Comparison of ENCODE assay signal across 13 cellular contexts in the genomic region with DNA sequence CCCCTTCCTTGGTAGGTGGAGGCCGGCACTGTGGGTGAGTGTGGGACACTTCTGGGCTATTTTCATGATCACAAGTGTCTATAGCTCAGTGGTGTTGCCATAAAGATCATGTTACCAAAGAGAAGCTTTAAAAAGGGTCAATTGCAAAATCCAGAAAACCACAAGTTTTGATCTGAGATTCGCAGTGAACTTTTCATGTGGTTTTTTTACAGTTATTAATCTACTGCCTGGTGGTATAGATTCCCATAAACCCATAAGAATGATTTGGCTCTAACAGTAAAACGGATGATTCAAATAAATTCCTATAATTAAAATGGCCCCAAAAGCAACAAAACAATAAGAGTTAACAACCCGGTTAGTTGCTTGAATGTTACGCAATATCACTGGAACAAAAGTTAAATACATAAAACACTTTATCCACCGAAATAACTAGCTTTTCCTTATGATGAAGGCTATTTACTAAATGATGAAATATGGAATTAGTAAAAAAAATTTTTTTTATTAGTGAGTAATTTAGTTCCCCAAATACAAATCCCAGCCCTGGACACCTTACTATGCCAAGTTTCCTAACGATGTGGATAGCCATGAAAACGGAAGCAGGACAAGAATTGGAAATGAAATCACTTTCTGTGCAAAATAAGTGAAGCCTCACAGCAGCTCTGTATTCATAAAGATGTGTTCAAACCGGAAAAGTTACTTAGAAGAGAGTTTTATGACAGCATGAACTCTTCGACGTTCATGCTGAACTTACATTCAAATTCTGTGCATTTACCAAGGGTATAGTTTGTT.
DNase-seq lines count a peak whose midpoint lies in the region; ATAC-seq and TF ChIP-seq lines count a peak whose summit lies in the region.
"Had no signal": no experiment of that assay in that cellular context is flagged by ENCODE, and none has a peak within 500 bp of the region (broad histone marks: within the 10 kb centered on the region; RNA-seq: fewer than 3 reads in every experiment).

No MANE protein-coding gene starts in this region.

- DNase-seq in CD1c-positive myeloid dendritic cell (ENCODE audit: extremely low spot score) (peak; percentile 45), M059J (ENCODE audit: low read depth) (peak; percentile 83), neural progenitor cell (ENCODE audit: low spot score) (no peak), mesenteric fat pad (ENCODE audit: low spot score) (no peak), nucleus accumbens (lab: John Stamatoyannopoulos, UW) (no peak)
- no peak for DNase-seq in activated CD4-positive, alpha-beta memory T cell treated with anti-CD3 and anti-CD28 coated beads, Interleukin-2, amount 10 ng/mL, durations not matched to agents 7 days and 5 days
- DNase-seq: activated T-cell treated with anti-CD3 and anti-CD28 coated beads, Interleukin-2, amount 50 U/mL, for 48 hours; NCI-H1092; tibial artery had no signal

- no peak overlapping the region for H3K4me2 ChIP-seq in neural progenitor cell

- no peaks in the 10 kb centered on the region for H3K9me3 Mint-ChIP-seq in neural progenitor cell
- H3K9me3 Mint-ChIP-seq in activated CD4-positive, alpha-beta memory T cell treated with anti-CD3 and anti-CD28 coated beads, Interleukin-2, amount 10 ng/mL, durations not matched to agents 7 days and 5 days = no peaks in the 10 kb centered on the region

- no peaks in the 10 kb centered on the region for H3K27me3 Mint-ChIP-seq in neural progenitor cell (ENCODE audit: insufficient read depth, low read depth)
- no peaks in the 10 kb centered on the region for H3K27me3 Mint-ChIP-seq in activated CD4-positive, alpha-beta memory T cell treated with anti-CD3 and anti-CD28 coated beads, Interleukin-2, amount 10 ng/mL, durations not matched to agents 7 days and 5 days

- no peak for TF ChIP-seq CTCF in neural progenitor cell (IDR thresholded peaks at IDR 0.05)

- no peaks in the 10 kb centered on the region for H4K20me1 ChIP-seq in neural progenitor cell (ENCODE audit: low read depth)

- CTCF ChIA-PET in activated CD4-positive, alpha-beta memory T cell treated with anti-CD3 and anti-CD28 coated beads, Interleukin-2, amount 10 ng/mL, durations not matched to agents 7 days and 5 days (lab: Charles Lee) = no interaction called here

- H3K27me3 ChIP-seq in ectodermal cell (ENCODE audit: control insufficient read depth, insufficient read depth, low read length, poor library complexity, severe bottlenecking) (no peaks in the 10 kb centered on the region), neural progenitor cell (no peaks in the 10 kb centered on the region)
- H3K27me3 ChIP-seq: tibial artery had no signal

- H3F3A ChIP-seq in neural progenitor cell (ENCODE audit: low read depth) = peaks cover 3% of the 10 kb centered on the region

- H3K9ac ChIP-seq in neural progenitor cell = no peak overlapping the region

- H3K27ac ChIP-seq in ectodermal cell (ENCODE audit: insufficient read depth, low read depth, low read length, poor library complexity, severe bottlenecking) = peak overlapping the region; percentile 83
- no peak overlapping the region for H3K27ac ChIP-seq in neural progenitor cell

- H3K4me3 Mint-ChIP-seq in neural progenitor cell = no peak overlapping the region
- no peak overlapping the region for H3K4me3 Mint-ChIP-seq in activated CD4-positive, alpha-beta memory T cell treated with anti-CD3 and anti-CD28 coated beads, Interleukin-2, amount 10 ng/mL, durations not matched to agents 7 days and 5 days
- H3K4me3 Mint-ChIP-seq: neural crest cell had no signal

- H3K9me3 ChIP-seq in ectodermal cell (ENCODE audit: control insufficient read depth, low read length) = no peaks in the 10 kb centered on the region
- no peaks in the 10 kb centered on the region for H3K9me3 ChIP-seq in neural progenitor cell (ENCODE audit: low read depth)
- H3K9me3 ChIP-seq: tibial artery had no signal

- H3K79me2 ChIP-seq in neural progenitor cell (ENCODE audit: low read depth) = no peaks in the 10 kb centered on the region

- H3K4me1 Mint-ChIP-seq in neural progenitor cell = peaks cover 58% of the 10 kb centered on the region
- H3K4me1 Mint-ChIP-seq in activated CD4-positive, alpha-beta memory T cell treated with anti-CD3 and anti-CD28 coated beads, Interleukin-2, amount 10 ng/mL, durations not matched to agents 7 days and 5 days = no peaks in the 10 kb centered on the region

- no peak overlapping the region for H2AFZ ChIP-seq in neural progenitor cell (replicated peaks)

- peaks cover 6% of the 10 kb centered on the region for H3K36me3 Mint-ChIP-seq in neural progenitor cell
- no peaks in the 10 kb centered on the region for H3K36me3 Mint-ChIP-seq in activated CD4-positive, alpha-beta memory T cell treated with anti-CD3 and anti-CD28 coated beads, Interleukin-2, amount 10 ng/mL, durations not matched to agents 7 days and 5 days (ENCODE audit: low read depth)

- H3K4me1 ChIP-seq in ectodermal cell (ENCODE audit: control insufficient read depth, insufficient read depth, low read length) (peaks cover 41% of the 10 kb centered on the region), neural progenitor cell (peaks cover 18% of the 10 kb centered on the region)
- H3K4me1 ChIP-seq: tibial artery had no signal

- POLR2A ChIA-PET in activated CD4-positive, alpha-beta memory T cell treated with anti-CD3 and anti-CD28 coated beads, Interleukin-2, amount 10 ng/mL, durations not matched to agents 7 days and 5 days (lab: Charles Lee) = no interaction called here

- no peaks in the 10 kb centered on the region for H3K36me3 ChIP-seq in ectodermal cell (ENCODE audit: control insufficient read depth, insufficient read depth, low read length)
- H3K36me3 ChIP-seq in neural progenitor cell = no peaks in the 10 kb centered on the region
- H3K36me3 ChIP-seq: tibial artery had no signal

- no peak for ATAC-seq in HG03135 (IDR thresholded peaks at IDR 0.05; ENCODE audit: unreplicated experiment)

- peak overlapping the region; percentile 96 for H3K27ac Mint-ChIP-seq in neural progenitor cell
- no peak overlapping the region for H3K27ac Mint-ChIP-seq in activated CD4-positive, alpha-beta memory T cell treated with anti-CD3 and anti-CD28 coated beads, Interleukin-2, amount 10 ng/mL, durations not matched to agents 7 days and 5 days

- WGBS in ectodermal cell, 2 experiments = 79 to 87% methylated on average over 8 to 10 of the region's 11 CpGs

- H3K4me3 ChIP-seq in ectodermal cell (ENCODE audit: insufficient read depth, low read depth, low read length) (no peak overlapping the region), neural progenitor cell (no peak overlapping the region)
- H3K4me3 ChIP-seq: coronary artery, tibial artery had no signal

Comparison
In these comparisons a context has a peak if more than half of its experiments do, and no peak if none do; other contexts are left out.
1. DNase-seq: peak in CD1c-positive myeloid dendritic cell (single experiment) and M059J (single experiment); none in neural progenitor cell (single experiment), activated CD4-positive, alpha-beta memory T cell treated with anti-CD3 and anti-CD28 coated beads, Interleukin-2, amount 10 ng/mL, durations not matched to agents 7 days and 5 days (single experiment), mesenteric fat pad (single experiment) and nucleus accumbens (0 of 56).